Comparison of ENCODE assay signal across 17 cellular contexts in genomic region chr5:129384736-129385135, GRCh38.
"Had no signal": no experiment of that assay in that cellular context is flagged by ENCODE, and none has a peak within 500 bp of the region (broad histone marks: within the 10 kb centered on the region; RNA-seq: fewer than 3 reads in every experiment).

No MANE protein-coding gene starts in this region.

- DNase-seq: activated CD4-positive, alpha-beta memory T cell treated with anti-CD3 and anti-CD28 coated beads, Interleukin-2, amount 10 ng/mL, durations not matched to agents 7 days and 5 days; activated CD4-positive, alpha-beta T cell treated with anti-CD3 and anti-CD28 coated beads for 48 hours; activated CD4-positive, CD25-positive, alpha-beta regulatory T cell; activated CD8-positive, alpha-beta memory T cell treated with anti-CD3 and anti-CD28 coated beads, Interleukin-2, amount 10 ng/mL, durations not matched to agents 7 days and 5 days; activated naive CD4-positive, alpha-beta T cell treated with Interleukin-2 at 50 U/mL for 16 hours; activated naive CD8-positive, alpha-beta T cell treated with anti-CD3 and anti-CD28 coated beads, Interleukin-2, amount 10 ng/mL, durations not matched to agents 7 days and 5 days; activated T-cell treated with anti-CD3 and anti-CD28 coated beads, Interleukin-2, amount 50 U/mL, for 1 hour; amygdala; body of pancreas; caudate nucleus; glutamatergic neuron; hypothalamus; islet precursor cell; retina; stimulated activated naive B cell treated with anti-CD40 and anti-IgM and Interleukin-4, amounts not matched to agents 10 μg/mL and 1 μg/mL and 100 μg/mL, for 72 hours had no signal

- H3K27me3 ChIP-seq: body of pancreas had no signal

- H3K4me3 ChIP-seq: body of pancreas, lung had no signal

- H3K9me3 ChIP-seq: body of pancreas had no signal

- H3K27ac ChIP-seq: body of pancreas had no signal

- FAIRE-seq: colon had no signal
